In genomic region chr4:18110099-18110498, GRCh38 we compare ENCODE assay signal across 21 cellular contexts.
"Had no signal": no experiment of that assay in that cellular context is flagged by ENCODE, and none has a peak within 500 bp of the region (broad histone marks: within the 10 kb centered on the region; RNA-seq: fewer than 3 reads in every experiment).

No MANE protein-coding gene starts in this region.

- H3K9me3 ChIP-seq: esophagus squamous epithelium, lower lobe of right lung, stomach, thyroid gland had no signal

- H3K36me3 ChIP-seq: esophagus squamous epithelium, lower lobe of right lung, neural progenitor cell, stomach, thyroid gland had no signal

- H3K9ac ChIP-seq: neural progenitor cell, parathyroid adenoma had no signal

- H3K27me3 ChIP-seq: esophagus squamous epithelium, neural progenitor cell, stomach, thyroid gland had no signal

- H3K4me3 ChIP-seq: esophagus squamous epithelium, lower lobe of right lung, neural progenitor cell, stomach, thyroid gland had no signal

- ATAC-seq: left ventricle myocardium superior; lower lobe of right lung; naive thymus-derived CD4-positive, alpha-beta T cell; sciatic nerve; stimulated activated effector memory CD8-positive, alpha-beta T cell treated with anti-CD3 and anti-CD28 coated beads, Interleukin-12 subunit alpha, Interleukin-12 subunit beta, amount 100 ng/mL, for 72 hours had no signal

- H3K4me1 ChIP-seq: lower lobe of right lung, neural progenitor cell, parathyroid adenoma, thyroid gland had no signal

- H3K27ac ChIP-seq: esophagus squamous epithelium, lower lobe of right lung, neural progenitor cell, parathyroid adenoma, stomach, thyroid gland had no signal

- DNase-seq: cerebellar nuclear complex; effector CD8-positive, alpha-beta T cell; endodermal cell; erythroblast; esophagus squamous epithelium; hypothalamus; immature natural killer cell; islet precursor cell; kidney glomerular epithelial cell; left ventricle myocardium superior; lower lobe of right lung; naive thymus-derived CD4-positive, alpha-beta T cell; stimulated activated CD4-positive, alpha-beta T cell treated with anti-CD3 and anti-CD28 coated beads, Interleukin-2, amount 100 ng/mL, for 24 hours; stimulated activated CD4-positive, alpha-beta T cell treated with anti-CD3 and anti-CD28 coated beads, Interleukin-4, amount 100 ng/mL, for 24 hours; stimulated activated naive CD4-positive, alpha-beta T cell treated with Interleukin-2 at 50 U/mL for 16 hours; stomach; thyroid gland had no signal
